Comparison of ENCODE assay signal across 20 cellular contexts in the genomic region with DNA sequence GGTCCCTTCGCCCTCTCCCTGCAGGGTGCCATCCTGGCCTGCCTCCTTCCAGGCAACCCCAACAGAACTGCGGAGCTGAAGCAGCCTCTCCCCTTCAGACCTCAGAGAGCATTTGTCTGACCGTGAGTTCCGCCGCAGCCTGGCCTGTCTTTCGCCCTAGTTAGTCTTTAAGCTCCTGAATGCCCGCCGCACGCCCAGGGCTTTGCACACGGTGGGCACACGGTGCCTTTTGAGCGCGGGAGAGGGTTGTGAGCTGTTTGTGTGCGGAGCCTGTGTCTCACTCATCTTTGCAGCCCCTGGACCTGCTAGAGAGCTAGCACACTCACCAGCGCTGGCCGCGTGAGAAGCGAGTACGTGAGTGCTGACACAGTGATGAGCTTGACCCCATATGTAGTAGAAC.
"Had no signal": no experiment of that assay in that cellular context is flagged by ENCODE, and none has a peak within 500 bp of the region (broad histone marks: within the 10 kb centered on the region; RNA-seq: fewer than 3 reads in every experiment).

No MANE protein-coding gene starts in this region.

- DNase-seq: effector memory CD8-positive, alpha-beta T cell; esophagus squamous epithelium; foreskin fibroblast; glutamatergic neuron; islet precursor cell; lower lobe of right lung; naive B cell; sigmoid colon; stimulated activated naive CD4-positive, alpha-beta T cell; stomach; substantia nigra; trophoblast cell had no signal

- H3K9me3 ChIP-seq: esophagus squamous epithelium, gastroesophageal sphincter, left lung, lower lobe of right lung, neutrophil, right atrium auricular region, sigmoid colon, stomach, thoracic aorta had no signal

- H3K27ac ChIP-seq: esophagus squamous epithelium, gastroesophageal sphincter, left lung, lower lobe of right lung, neutrophil, right atrium auricular region, sigmoid colon, skin epidermis, stomach, thoracic aorta had no signal

- FAIRE-seq: colon, urothelium cell line had no signal

- H3K27me3 ChIP-seq: esophagus squamous epithelium, gastroesophageal sphincter, left lung, neutrophil, right atrium auricular region, sigmoid colon, stomach had no signal

- ATAC-seq: effector memory CD8-positive, alpha-beta T cell; gastroesophageal sphincter; left lung had no signal

- H3K4me3 ChIP-seq: esophagus squamous epithelium, gastroesophageal sphincter, left lung, lower lobe of right lung, right atrium auricular region, sigmoid colon, skin epidermis, stomach, thoracic aorta had no signal

- H3K4me1 ChIP-seq: esophagus squamous epithelium, gastroesophageal sphincter, left lung, lower lobe of right lung, right atrium auricular region, sigmoid colon had no signal

- H3K36me3 ChIP-seq: esophagus squamous epithelium, left lung, lower lobe of right lung, neutrophil, right atrium auricular region, sigmoid colon, stomach, thoracic aorta had no signal
